In genomic region chr17:66426397-66427033, GRCh38 we compare ENCODE assay signal across 8 cellular contexts.
DNase-seq lines count a peak whose midpoint lies in the region; ATAC-seq and TF ChIP-seq lines count a peak whose summit lies in the region.

No MANE protein-coding gene starts in this region.

- H3F3A ChIP-seq in GM23338 (replicated peaks; ENCODE audit: low read depth): no peaks in the 10 kb centered on the region

- TF ChIP-seq CTCF in AG04449 (IDR thresholded peaks at IDR 0.05; ENCODE audit: insufficient read depth, low read length, missing control alignments) (peak; percentile 25), GM23338 (conservative IDR thresholded peaks at IDR 0.05; ENCODE audit: low read depth in 2 of 2) (peak; percentile 52 to 68; a peak in 3 of 4 replicates), WTC11 (IDR thresholded peaks at IDR 0.05) (no peak), fibroblast of lung (conservative IDR thresholded peaks at IDR 0.05 in 1 of 2, IDR thresholded peaks at IDR 0.05 in 1 of 2; ENCODE audit: low read depth in 1 of 2, low read length in 2 of 2) (peak; percentile 13 to 20)

- H4K20me1 ChIP-seq in GM23338 (replicated peaks; ENCODE audit: insufficient read depth) (no peaks in the 10 kb centered on the region), fibroblast of lung (ENCODE audit: control insufficient read depth, extremely low read depth, insufficient read depth, low read length) (no peaks in the 10 kb centered on the region)

- H3K9me3 ChIP-seq in fibroblast of lung (ENCODE audit: control insufficient read depth, insufficient read depth, low read depth, low read length): no peaks in the 10 kb centered on the region

- H3K4me1 ChIP-seq in GM23338 (ENCODE audit: insufficient read depth) (no peaks in the 10 kb centered on the region), fibroblast of lung (ENCODE audit: control insufficient read depth, extremely low read depth, insufficient read depth, low read length) (peaks cover 2% of the 10 kb centered on the region)

- H3K4me1 Mint-ChIP-seq in GM23338 (peaks cover 23% of the 10 kb centered on the region), WTC11 (peaks cover 36% of the 10 kb centered on the region)

- 0 out of 2 replicates have a peak, but pooled peaks cover 4% of the 10 kb centered on the region for H3K9me2 ChIP-seq in GM23338 (ENCODE audit: insufficient read depth)

- H3K27ac Mint-ChIP-seq in GM23338 (0 out of 2 replicates have a peak overlapping the region, but pooled peaks have one; percentile 0), WTC11 (peak overlapping the region; percentile 46; the same call in 1 of the 2 replicates)

- H3K4me3 ChIP-seq in AG04449 (ENCODE audit: low read depth, low read length) (no peak overlapping the region), GM23338 (no peak overlapping the region), fibroblast of lung (replicated peaks in 1 of 4; ENCODE audit: control extremely low read depth in 1 of 4, insufficient read depth in 1 of 4, low read depth in 3 of 4, low read length in 4 of 4) (no peak overlapping the region)

- H3K9me3 Mint-ChIP-seq in GM23338 (no peaks in the 10 kb centered on the region; the same call in 2 of the 3 replicates), WTC11 (no peaks in the 10 kb centered on the region)

- ATAC-seq in GM23338 (peak; percentile 81), WTC11 (peak; percentile 89), GM21526 (IDR thresholded peaks at IDR 0.05; ENCODE audit: low FRiP score, unreplicated experiment) (no peak)
- ATAC-seq in stimulated activated naive CD8-positive, alpha-beta T cell treated with anti-CD3 and anti-CD28 coated beads, Interleukin-15, Interleukin-2, amounts not matched to agents 100 U/mL and 50 U/mL, for 24 hours: peak; percentile 87

- H3K36me3 ChIP-seq in GM23338 (ENCODE audit: insufficient read depth) (no peaks in the 10 kb centered on the region), fibroblast of lung (ENCODE audit: control insufficient read depth, insufficient read depth, low read length) (no peaks in the 10 kb centered on the region)

- no peak overlapping the region for H3K4me3 Mint-ChIP-seq in GM23338
- H3K4me3 Mint-ChIP-seq in WTC11: no peak overlapping the region

- CTCF ChIA-PET in AG04449 (lab: Yijun Ruan, JAX): interaction anchor here (1.5 kb wide), 1 partner anchor 12 kb away, joined by 3 read pairs; no protein-coding TSS in a partner anchor
- CTCF ChIA-PET in WTC11 (lab: Charles Lee): no interaction called here

- no peak overlapping the region for H3K27ac ChIP-seq in GM23338 (ENCODE audit: low read depth)
- no peak overlapping the region for H3K27ac ChIP-seq in fibroblast of lung (ENCODE audit: insufficient read depth, low read length)

- H3K9ac ChIP-seq in fibroblast of lung (ENCODE audit: insufficient read depth, low read length): no peak overlapping the region

- H3K36me3 Mint-ChIP-seq in GM23338 (ENCODE audit: low read depth) (no peaks in the 10 kb centered on the region), WTC11 (no peaks in the 10 kb centered on the region)

- H3K27me3 Mint-ChIP-seq in GM23338 (ENCODE audit: insufficient read depth, low read depth, poor library complexity): peaks cover 7% of the 10 kb centered on the region
- no peaks in the 10 kb centered on the region for H3K27me3 Mint-ChIP-seq in WTC11 (ENCODE audit: low read depth)

- H3K79me2 ChIP-seq in GM23338 (replicated peaks; ENCODE audit: insufficient read depth): peaks cover 10% of the 10 kb centered on the region
- peaks cover 78% of the 10 kb centered on the region for H3K79me2 ChIP-seq in fibroblast of lung (ENCODE audit: control insufficient read depth, insufficient read depth, low read length)

- no peak overlapping the region for H3K4me2 ChIP-seq in GM23338
- no peak overlapping the region for H3K4me2 ChIP-seq in fibroblast of lung (ENCODE audit: extremely low read depth, insufficient read depth, low read length)

- H2AFZ ChIP-seq in GM23338 (no peak overlapping the region), fibroblast of lung (ENCODE audit: low read length) (no peak overlapping the region)

- DNase-seq in AG04449 (ENCODE audit: low read depth, low spot score): no peak
- DNase-seq in GM23338 (ENCODE audit: low spot score): peak; percentile 65
- no peak for DNase-seq in WTC11 (ENCODE audit: low spot score)
- DNase-seq in fibroblast of lung (ENCODE audit: low read depth in 2 of 2): peak; percentile 18 to 19
- peak; percentile 31 for DNase-seq in stimulated activated naive CD8-positive, alpha-beta T cell treated with anti-CD3 and anti-CD28 coated beads, Interleukin-15, Interleukin-2, amounts not matched to agents 100 U/mL and 50 U/mL, for 24 hours
- DNase-seq in NCI-H1105 (lab: John Stamatoyannopoulos, UW): no peak
- no peak for DNase-seq in hippocampal formation (lab: John Stamatoyannopoulos, UW)

- H3K27me3 ChIP-seq in GM23338 (ENCODE audit: insufficient read depth) (no peaks in the 10 kb centered on the region), fibroblast of lung (ENCODE audit: control insufficient read depth, insufficient read depth, low read length) (no peaks in the 10 kb centered on the region)

- POLR2A ChIA-PET in AG04449 (lab: Yijun Ruan, JAX) (no interaction called here), WTC11 (lab: Charles Lee) (no interaction called here)

TF ChIP-seq in GM23338, 12 proteins besides CTCF, POLR2A, EP300 and RAD21 (continues in another document):
- TF ChIP-seq ZNF114 (CRISPR knock-in tag; IDR thresholded peaks at IDR 0.05) (no peak), ZNF331 (CRISPR knock-in tag; IDR thresholded peaks at IDR 0.05; ENCODE audit: low read depth) (no peak), EZH2 (IDR thresholded peaks at IDR 0.05; ENCODE audit: low read depth, unreplicated experiment) (no peak), CREB1 (CRISPR knock-in tag; IDR thresholded peaks at IDR 0.05; ENCODE audit: low read depth) (no peak), REST (IDR thresholded peaks at IDR 0.05; ENCODE audit: unreplicated experiment) (no peak)

TF ChIP-seq in WTC11, 78 proteins besides CTCF, POLR2A, EP300 and RAD21:
- TF ChIP-seq FOXJ3 (CRISPR knock-in tag; IDR thresholded peaks at IDR 0.05; ENCODE audit: borderline replicate concordance) (no peak), GTF2I (CRISPR knock-in tag; conservative IDR thresholded peaks at IDR 0.05) (peak; percentile 91)

Comparison
In these comparisons a context has a peak if more than half of its experiments do, and no peak if none do; other contexts are left out.
1. DNase-seq: peak in GM23338 (single experiment), fibroblast of lung (2 of 2) and stimulated activated naive CD8-positive, alpha-beta T cell treated with anti-CD3 and anti-CD28 coated beads, Interleukin-15, Interleukin-2, amounts not matched to agents 100 U/mL and 50 U/mL, for 24 hours (single experiment); none in AG04449 (single experiment), WTC11 (single experiment), NCI-H1105 (single experiment) and hippocampal formation (0 of 2).